ENCODE assay signal across 8 cellular contexts in the genomic region with DNA sequence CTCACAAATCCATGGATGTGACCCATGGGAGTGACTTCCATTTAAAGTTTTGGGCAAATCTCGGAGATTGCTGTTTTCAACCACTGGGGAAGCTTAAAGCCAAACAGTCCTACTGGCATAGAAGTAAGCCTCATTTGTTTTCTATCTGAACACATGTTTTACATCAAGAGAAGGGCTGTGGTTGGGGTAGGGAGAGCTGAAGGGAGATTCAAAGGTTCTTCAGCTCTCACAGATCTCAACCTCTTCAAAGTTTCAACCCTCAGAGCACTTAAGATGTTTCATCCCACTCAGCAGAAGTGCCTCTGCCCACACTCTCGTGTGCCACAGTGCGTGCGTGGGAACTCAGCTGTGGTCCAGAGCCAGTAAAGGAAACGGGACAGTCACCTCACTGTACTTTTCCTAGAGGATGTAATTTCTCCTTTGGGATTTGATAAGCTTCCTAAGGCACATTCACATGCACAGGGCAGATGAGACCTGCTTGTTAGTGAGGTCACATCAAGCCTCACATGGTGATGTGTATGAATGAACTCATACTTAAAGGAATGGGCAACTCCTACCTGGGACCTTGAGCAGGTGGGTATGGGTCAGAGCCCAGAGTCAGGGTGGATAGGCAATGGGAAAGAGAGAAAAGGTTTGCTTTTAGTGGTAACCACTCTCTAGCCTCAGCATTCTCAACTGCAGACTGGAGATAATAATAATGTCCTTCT.
A peak's percentile ranks its signal among the peaks of the same experiment; 100 is the strongest.
DNase-seq lines count a peak whose midpoint lies in the region; ATAC-seq and TF ChIP-seq lines count a peak whose summit lies in the region.
"Not testable (repeated sequence)": the region's sequence is repeated elsewhere in the genome, so short reads cannot be mapped to it uniquely, and the experiment has no call there.

No MANE protein-coding gene starts in this region.

- not testable (repeated sequence) for H2AFZ ChIP-seq in DND-41 (ENCODE audit: low read depth, low read length)

- H3K4me2 ChIP-seq in DND-41 (ENCODE audit: insufficient read depth, low read length) = not testable (repeated sequence)

- not testable (repeated sequence) for H4K20me1 ChIP-seq in DND-41 (ENCODE audit: insufficient read depth, low read length)

- TF ChIP-seq CTCF in DND-41 (IDR thresholded peaks at IDR 0.05; ENCODE audit: borderline replicate concordance, extremely low read depth, low read length, poor library complexity, severe bottlenecking) = not testable (repeated sequence)

- not testable (repeated sequence) for H3K27ac Mint-ChIP-seq in activated naive CD8-positive, alpha-beta T cell treated with anti-CD3 and anti-CD28 coated beads, Interleukin-2, amount 50 U/mL, for 24 hours; stimulated activated naive CD8-positive, alpha-beta T cell treated with anti-CD3 and anti-CD28 coated beads, Interleukin-15, amount 100 ng/mL, for 72 hours

- not testable (repeated sequence) for H3K4me3 Mint-ChIP-seq in activated naive CD8-positive, alpha-beta T cell treated with anti-CD3 and anti-CD28 coated beads, Interleukin-2, amount 50 U/mL, for 24 hours
- peak overlapping the region in 1 of 2 donors; percentile 18 for H3K4me3 Mint-ChIP-seq in stimulated activated naive CD8-positive, alpha-beta T cell treated with anti-CD3 and anti-CD28 coated beads, Interleukin-15, amount 100 ng/mL, for 72 hours

- H3K4me3 ChIP-seq in DND-41 (ENCODE audit: low read depth in 1 of 2, low read length in 2 of 2) = not testable (repeated sequence)

- H3K27ac ChIP-seq in DND-41 (ENCODE audit: low read length) = not testable (repeated sequence)

- not testable (repeated sequence) for H3K27me3 ChIP-seq in DND-41 (ENCODE audit: insufficient read depth, low read length, poor library complexity)

- not testable (repeated sequence) for H3K36me3 ChIP-seq in DND-41 (ENCODE audit: insufficient read depth, low read length)

- H3K36me3 Mint-ChIP-seq in activated naive CD8-positive, alpha-beta T cell treated with anti-CD3 and anti-CD28 coated beads, Interleukin-2, amount 50 U/mL, for 24 hours (ENCODE audit: low read depth) = not testable (repeated sequence)

- not testable (repeated sequence) for H3K9ac ChIP-seq in DND-41 (ENCODE audit: low read depth, low read length)

- H3K9me3 Mint-ChIP-seq in activated naive CD8-positive, alpha-beta T cell treated with anti-CD3 and anti-CD28 coated beads, Interleukin-2, amount 50 U/mL, for 24 hours; stimulated activated naive CD8-positive, alpha-beta T cell treated with anti-CD3 and anti-CD28 coated beads, Interleukin-15, amount 100 ng/mL, for 72 hours: not testable (repeated sequence)

- H3K27me3 Mint-ChIP-seq in activated naive CD8-positive, alpha-beta T cell treated with anti-CD3 and anti-CD28 coated beads, Interleukin-2, amount 50 U/mL, for 24 hours; stimulated activated naive CD8-positive, alpha-beta T cell treated with anti-CD3 and anti-CD28 coated beads, Interleukin-15, amount 100 ng/mL, for 72 hours: not testable (repeated sequence)

- intact Hi-C loops in sciatic nerve (cut with DNase I) = not testable (repeated sequence)

- peak; percentile 81 for ATAC-seq in DND-41 (ENCODE audit: insufficient read depth, low read depth)
- ATAC-seq in activated naive CD8-positive, alpha-beta T cell treated with anti-CD3 and anti-CD28 coated beads, Interleukin-2, amount 50 U/mL, for 24 hours = peak; percentile 65
- ATAC-seq in sciatic nerve = peak; percentile 58
- peak; percentile 72 for ATAC-seq in stimulated activated naive CD8-positive, alpha-beta T cell treated with anti-CD3 and anti-CD28 coated beads, Interleukin-15, amount 100 ng/mL, for 72 hours

- not testable (repeated sequence) for H3K4me1 ChIP-seq in DND-41 (ENCODE audit: insufficient read depth, low read length)

- H3K79me2 ChIP-seq in DND-41 (ENCODE audit: insufficient read depth, low read length) = not testable (repeated sequence)

- not testable (repeated sequence) for H3K9me3 ChIP-seq in DND-41 (ENCODE audit: insufficient read depth, low read length, severe bottlenecking)

- DNase-seq in DND-41 (peak; percentile 24), activated T-cell treated with anti-CD3 and anti-CD28 coated beads for 24 hours (ENCODE audit: low read depth) (peak; percentile 20)
- peak; percentile 47 for DNase-seq in activated CD4-positive, alpha-beta T cell treated with anti-CD3 and anti-CD28 coated beads for 48 hours
- DNase-seq in activated effector memory CD4-positive, alpha-beta T cell treated with Interleukin-2 at 50 U/mL for 16 hours = peak; percentile 8
- peak; percentile 36 for DNase-seq in activated naive CD8-positive, alpha-beta T cell treated with anti-CD3 and anti-CD28 coated beads, Interleukin-2, amount 50 U/mL, for 24 hours
- DNase-seq in sciatic nerve (ENCODE audit: low spot score); stimulated activated naive CD8-positive, alpha-beta T cell treated with anti-CD3 and anti-CD28 coated beads, Interleukin-15, amount 100 ng/mL, for 72 hours: not testable (repeated sequence)
- peak in 2 of 3 experiments; percentile 18 to 31 for DNase-seq in stimulated activated CD4-positive, alpha-beta T cell treated with anti-CD3 and anti-CD28 coated beads, TNF-alpha, amount 100 ng/mL, for 24 hours (ENCODE audit: low read depth in 3 of 3)

- peaks cover 15% of the 10 kb centered on the region for H3K4me1 Mint-ChIP-seq in activated naive CD8-positive, alpha-beta T cell treated with anti-CD3 and anti-CD28 coated beads, Interleukin-2, amount 50 U/mL, for 24 hours
- peaks cover 13% of the 10 kb centered on the region for H3K4me1 Mint-ChIP-seq in stimulated activated naive CD8-positive, alpha-beta T cell treated with anti-CD3 and anti-CD28 coated beads, Interleukin-15, amount 100 ng/mL, for 72 hours
